Comparison of ENCODE assay signal across 1 cellular context in the genomic region with DNA sequence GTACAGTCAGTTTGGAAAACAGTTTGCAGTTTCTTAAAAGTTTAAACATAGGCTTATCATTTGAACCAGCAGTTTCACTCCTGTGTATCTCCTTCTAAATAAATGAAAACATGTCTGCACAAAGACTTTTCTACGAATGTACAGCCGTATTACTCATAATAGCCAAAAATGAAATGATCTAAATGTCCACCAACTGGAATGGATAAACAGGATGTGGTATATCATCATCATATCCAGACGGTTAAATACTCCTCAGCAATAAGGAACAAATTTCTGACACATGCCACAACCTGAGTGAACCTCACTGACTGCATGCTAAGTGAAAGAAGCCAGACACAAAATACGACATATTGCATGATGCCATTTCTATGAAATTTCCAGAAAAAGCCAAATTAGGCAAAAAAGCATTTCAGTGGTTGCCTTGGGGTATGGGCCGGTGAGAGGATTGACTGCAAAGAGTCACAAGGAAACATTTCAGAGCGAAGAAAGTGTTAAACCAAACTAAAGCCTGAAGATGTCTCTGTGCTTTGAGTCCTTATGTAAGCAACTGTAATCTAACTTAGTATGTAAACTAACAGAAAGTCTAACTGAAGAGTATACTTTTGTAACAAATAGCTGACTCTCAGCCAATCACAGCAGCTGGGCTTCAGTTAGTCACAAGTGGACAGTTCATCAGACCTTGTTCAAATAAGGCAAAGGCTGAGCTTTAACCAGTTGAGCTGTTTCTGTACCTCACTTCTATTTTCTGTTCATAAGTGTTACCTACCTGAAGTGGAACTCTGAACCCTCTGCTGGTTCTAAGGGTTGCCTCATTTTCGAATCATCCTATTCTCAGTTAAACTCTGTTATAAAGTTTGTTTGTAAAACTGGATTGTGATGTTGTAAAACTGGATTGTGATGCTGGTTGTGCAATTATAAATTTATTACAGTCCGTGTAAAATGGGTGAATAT.
TF ChIP-seq lines count a peak whose summit lies in the region.

No MANE protein-coding gene starts in this region.

TF ChIP-seq in HepG2, 621 proteins besides CTCF, POLR2A, EP300 and RAD21 (continued from another document and continues in another):
- peak; percentile 29; the same call in 1 of the 2 replicates for TF ChIP-seq ERF (CRISPR knock-in tag; IDR thresholded peaks at IDR 0.05)
- TF ChIP-seq ZNF143 (CRISPR knock-in tag; IDR thresholded peaks at IDR 0.05), result no peak
- no peak for TF ChIP-seq ZNF441 (CRISPR knock-in tag; IDR thresholded peaks at IDR 0.05; ENCODE audit: borderline replicate concordance)
- no peak for TF ChIP-seq DNMT3B (CRISPR knock-in tag; conservative IDR thresholded peaks at IDR 0.05)
- TF ChIP-seq, protein P1, sequence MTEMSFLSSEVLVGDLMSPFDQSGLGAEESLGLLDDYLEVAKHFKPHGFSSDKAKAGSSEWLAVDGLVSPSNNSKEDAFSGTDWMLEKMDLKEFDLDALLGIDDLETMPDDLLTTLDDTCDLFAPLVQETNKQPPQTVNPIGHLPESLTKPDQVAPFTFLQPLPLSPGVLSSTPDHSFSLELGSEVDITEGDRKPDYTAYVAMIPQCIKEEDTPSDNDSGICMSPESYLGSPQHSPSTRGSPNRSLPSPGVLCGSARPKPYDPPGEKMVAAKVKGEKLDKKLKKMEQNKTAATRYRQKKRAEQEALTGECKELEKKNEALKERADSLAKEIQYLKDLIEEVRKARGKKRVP (CRISPR knock-in tag; IDR thresholded peaks at IDR 0.05), result peak in 1 of 2 experiments; percentile 42; a peak in 1 of 4 replicates
- no peak for TF ChIP-seq ZFP36L2 (CRISPR knock-in tag; IDR thresholded peaks at IDR 0.05)
- TF ChIP-seq ZNF546 (CRISPR knock-in tag; conservative IDR thresholded peaks at IDR 0.05), result no peak
- no peak; the same call in 1 of the 2 replicates for TF ChIP-seq ZNF747 (CRISPR knock-in tag; IDR thresholded peaks at IDR 0.05; ENCODE audit: borderline replicate concordance)
- TF ChIP-seq, protein P2, sequence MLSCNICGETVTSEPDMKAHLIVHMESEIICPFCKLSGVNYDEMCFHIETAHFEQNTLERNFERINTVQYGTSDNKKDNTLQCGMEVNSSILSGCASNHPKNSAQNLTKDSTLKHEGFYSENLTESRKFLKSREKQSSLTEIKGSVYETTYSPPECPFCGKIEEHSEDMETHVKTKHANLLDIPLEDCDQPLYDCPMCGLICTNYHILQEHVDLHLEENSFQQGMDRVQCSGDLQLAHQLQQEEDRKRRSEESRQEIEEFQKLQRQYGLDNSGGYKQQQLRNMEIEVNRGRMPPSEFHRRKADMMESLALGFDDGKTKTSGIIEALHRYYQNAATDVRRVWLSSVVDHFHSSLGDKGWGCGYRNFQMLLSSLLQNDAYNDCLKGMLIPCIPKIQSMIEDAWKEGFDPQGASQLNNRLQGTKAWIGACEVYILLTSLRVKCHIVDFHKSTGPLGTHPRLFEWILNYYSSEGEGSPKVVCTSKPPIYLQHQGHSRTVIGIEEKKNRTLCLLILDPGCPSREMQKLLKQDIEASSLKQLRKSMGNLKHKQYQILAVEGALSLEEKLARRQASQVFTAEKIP (CRISPR knock-in tag; IDR thresholded peaks at IDR 0.05; ENCODE audit: borderline replicate concordance), result no peak
- TF ChIP-seq MIER2 (CRISPR knock-in tag; IDR thresholded peaks at IDR 0.05), result peak; percentile 31; the same call in 1 of the 2 replicates
- TF ChIP-seq, protein P3, sequence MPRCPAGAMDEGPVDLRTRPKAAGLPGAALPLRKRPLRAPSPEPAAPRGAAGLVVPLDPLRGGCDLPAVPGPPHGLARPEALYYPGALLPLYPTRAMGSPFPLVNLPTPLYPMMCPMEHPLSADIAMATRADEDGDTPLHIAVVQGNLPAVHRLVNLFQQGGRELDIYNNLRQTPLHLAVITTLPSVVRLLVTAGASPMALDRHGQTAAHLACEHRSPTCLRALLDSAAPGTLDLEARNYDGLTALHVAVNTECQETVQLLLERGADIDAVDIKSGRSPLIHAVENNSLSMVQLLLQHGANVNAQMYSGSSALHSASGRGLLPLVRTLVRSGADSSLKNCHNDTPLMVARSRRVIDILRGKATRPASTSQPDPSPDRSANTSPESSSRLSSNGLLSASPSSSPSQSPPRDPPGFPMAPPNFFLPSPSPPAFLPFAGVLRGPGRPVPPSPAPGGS (CRISPR knock-in tag; IDR thresholded peaks at IDR 0.05), result no peak
- TF ChIP-seq, protein P4, sequence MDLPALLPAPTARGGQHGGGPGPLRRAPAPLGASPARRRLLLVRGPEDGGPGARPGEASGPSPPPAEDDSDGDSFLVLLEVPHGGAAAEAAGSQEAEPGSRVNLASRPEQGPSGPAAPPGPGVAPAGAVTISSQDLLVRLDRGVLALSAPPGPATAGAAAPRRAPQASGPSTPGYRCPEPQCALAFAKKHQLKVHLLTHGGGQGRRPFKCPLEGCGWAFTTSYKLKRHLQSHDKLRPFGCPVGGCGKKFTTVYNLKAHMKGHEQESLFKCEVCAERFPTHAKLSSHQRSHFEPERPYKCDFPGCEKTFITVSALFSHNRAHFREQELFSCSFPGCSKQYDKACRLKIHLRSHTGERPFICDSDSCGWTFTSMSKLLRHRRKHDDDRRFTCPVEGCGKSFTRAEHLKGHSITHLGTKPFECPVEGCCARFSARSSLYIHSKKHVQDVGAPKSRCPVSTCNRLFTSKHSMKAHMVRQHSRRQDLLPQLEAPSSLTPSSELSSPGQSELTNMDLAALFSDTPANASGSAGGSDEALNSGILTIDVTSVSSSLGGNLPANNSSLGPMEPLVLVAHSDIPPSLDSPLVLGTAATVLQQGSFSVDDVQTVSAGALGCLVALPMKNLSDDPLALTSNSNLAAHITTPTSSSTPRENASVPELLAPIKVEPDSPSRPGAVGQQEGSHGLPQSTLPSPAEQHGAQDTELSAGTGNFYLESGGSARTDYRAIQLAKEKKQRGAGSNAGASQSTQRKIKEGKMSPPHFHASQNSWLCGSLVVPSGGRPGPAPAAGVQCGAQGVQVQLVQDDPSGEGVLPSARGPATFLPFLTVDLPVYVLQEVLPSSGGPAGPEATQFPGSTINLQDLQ (CRISPR knock-in tag; IDR thresholded peaks at IDR 0.05), result no peak
- no peak for TF ChIP-seq ZNF550 (CRISPR knock-in tag; IDR thresholded peaks at IDR 0.05; ENCODE audit: borderline replicate concordance)
- peak; percentile 68; the same call in 1 of the 2 replicates for TF ChIP-seq CEBPB (IDR thresholded peaks at IDR 0.05; ENCODE audit: borderline replicate concordance, low read depth, low read length)
- TF ChIP-seq NRL (CRISPR knock-in tag; IDR thresholded peaks at IDR 0.05; ENCODE audit: borderline replicate concordance), result no peak
- TF ChIP-seq, protein P5, sequence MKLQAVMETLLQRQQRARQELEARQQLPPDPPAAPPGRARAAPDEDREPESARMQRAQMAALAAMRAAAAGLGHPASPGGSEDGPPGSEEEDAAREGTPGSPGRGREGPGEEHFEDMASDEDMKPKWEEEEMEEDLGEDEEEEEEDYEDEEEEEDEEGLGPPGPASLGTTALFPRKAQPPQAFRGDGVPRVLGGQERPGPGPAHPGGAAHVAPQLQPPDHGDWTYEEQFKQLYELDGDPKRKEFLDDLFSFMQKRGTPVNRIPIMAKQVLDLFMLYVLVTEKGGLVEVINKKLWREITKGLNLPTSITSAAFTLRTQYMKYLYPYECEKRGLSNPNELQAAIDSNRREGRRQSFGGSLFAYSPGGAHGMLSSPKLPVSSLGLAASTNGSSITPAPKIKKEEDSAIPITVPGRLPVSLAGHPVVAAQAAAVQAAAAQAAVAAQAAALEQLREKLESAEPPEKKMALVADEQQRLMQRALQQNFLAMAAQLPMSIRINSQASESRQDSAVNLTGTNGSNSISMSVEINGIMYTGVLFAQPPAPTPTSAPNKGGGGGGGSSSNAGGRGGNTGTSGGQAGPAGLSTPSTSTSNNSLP (IDR thresholded peaks at IDR 0.05; ENCODE audit: low read depth, low read length), result peak; percentile 51; the same call in 1 of the 2 replicates
- no peak for TF ChIP-seq NFE2L2 (IDR thresholded peaks at IDR 0.05; ENCODE audit: low read length)
- TF ChIP-seq, protein P6, sequence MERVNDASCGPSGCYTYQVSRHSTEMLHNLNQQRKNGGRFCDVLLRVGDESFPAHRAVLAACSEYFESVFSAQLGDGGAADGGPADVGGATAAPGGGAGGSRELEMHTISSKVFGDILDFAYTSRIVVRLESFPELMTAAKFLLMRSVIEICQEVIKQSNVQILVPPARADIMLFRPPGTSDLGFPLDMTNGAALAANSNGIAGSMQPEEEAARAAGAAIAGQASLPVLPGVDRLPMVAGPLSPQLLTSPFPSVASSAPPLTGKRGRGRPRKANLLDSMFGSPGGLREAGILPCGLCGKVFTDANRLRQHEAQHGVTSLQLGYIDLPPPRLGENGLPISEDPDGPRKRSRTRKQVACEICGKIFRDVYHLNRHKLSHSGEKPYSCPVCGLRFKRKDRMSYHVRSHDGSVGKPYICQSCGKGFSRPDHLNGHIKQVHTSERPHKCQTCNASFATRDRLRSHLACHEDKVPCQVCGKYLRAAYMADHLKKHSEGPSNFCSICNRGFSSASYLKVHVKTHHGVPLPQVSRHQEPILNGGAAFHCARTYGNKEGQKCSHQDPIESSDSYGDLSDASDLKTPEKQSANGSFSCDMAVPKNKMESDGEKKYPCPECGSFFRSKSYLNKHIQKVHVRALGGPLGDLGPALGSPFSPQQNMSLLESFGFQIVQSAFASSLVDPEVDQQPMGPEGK (CRISPR knock-in tag; IDR thresholded peaks at IDR 0.05), result 0 out of 2 replicates have a peak, but pooled peaks have one; percentile 11
- no peak for TF ChIP-seq ADNP (CRISPR knock-in tag; IDR thresholded peaks at IDR 0.05)
- no peak for TF ChIP-seq HMG20B (CRISPR knock-in tag; conservative IDR thresholded peaks at IDR 0.05)
- TF ChIP-seq, protein P7, sequence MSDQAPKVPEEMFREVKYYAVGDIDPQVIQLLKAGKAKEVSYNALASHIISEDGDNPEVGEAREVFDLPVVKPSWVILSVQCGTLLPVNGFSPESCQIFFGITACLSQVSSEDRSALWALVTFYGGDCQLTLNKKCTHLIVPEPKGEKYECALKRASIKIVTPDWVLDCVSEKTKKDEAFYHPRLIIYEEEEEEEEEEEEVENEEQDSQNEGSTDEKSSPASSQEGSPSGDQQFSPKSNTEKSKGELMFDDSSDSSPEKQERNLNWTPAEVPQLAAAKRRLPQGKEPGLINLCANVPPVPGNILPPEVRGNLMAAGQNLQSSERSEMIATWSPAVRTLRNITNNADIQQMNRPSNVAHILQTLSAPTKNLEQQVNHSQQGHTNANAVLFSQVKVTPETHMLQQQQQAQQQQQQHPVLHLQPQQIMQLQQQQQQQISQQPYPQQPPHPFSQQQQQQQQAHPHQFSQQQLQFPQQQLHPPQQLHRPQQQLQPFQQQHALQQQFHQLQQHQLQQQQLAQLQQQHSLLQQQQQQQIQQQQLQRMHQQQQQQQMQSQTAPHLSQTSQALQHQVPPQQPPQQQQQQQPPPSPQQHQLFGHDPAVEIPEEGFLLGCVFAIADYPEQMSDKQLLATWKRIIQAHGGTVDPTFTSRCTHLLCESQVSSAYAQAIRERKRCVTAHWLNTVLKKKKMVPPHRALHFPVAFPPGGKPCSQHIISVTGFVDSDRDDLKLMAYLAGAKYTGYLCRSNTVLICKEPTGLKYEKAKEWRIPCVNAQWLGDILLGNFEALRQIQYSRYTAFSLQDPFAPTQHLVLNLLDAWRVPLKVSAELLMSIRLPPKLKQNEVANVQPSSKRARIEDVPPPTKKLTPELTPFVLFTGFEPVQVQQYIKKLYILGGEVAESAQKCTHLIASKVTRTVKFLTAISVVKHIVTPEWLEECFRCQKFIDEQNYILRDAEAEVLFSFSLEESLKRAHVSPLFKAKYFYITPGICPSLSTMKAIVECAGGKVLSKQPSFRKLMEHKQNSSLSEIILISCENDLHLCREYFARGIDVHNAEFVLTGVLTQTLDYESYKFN (CRISPR knock-in tag; conservative IDR thresholded peaks at IDR 0.05), result peak; percentile 91
- TF ChIP-seq ZKSCAN1 (IDR thresholded peaks at IDR 0.05; ENCODE audit: low read length), result no peak
- no peak for TF ChIP-seq ZNF333 (CRISPR knock-in tag; IDR thresholded peaks at IDR 0.05; ENCODE audit: borderline replicate concordance)
- TF ChIP-seq, protein P8, sequence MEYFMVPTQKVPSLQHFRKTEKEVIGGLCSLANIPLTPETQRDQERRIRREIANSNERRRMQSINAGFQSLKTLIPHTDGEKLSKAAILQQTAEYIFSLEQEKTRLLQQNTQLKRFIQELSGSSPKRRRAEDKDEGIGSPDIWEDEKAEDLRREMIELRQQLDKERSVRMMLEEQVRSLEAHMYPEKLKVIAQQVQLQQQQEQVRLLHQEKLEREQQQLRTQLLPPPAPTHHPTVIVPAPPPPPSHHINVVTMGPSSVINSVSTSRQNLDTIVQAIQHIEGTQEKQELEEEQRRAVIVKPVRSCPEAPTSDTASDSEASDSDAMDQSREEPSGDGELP (IDR thresholded peaks at IDR 0.05; ENCODE audit: borderline replicate concordance, low read depth), result no peak
- TF ChIP-seq, protein P9, sequence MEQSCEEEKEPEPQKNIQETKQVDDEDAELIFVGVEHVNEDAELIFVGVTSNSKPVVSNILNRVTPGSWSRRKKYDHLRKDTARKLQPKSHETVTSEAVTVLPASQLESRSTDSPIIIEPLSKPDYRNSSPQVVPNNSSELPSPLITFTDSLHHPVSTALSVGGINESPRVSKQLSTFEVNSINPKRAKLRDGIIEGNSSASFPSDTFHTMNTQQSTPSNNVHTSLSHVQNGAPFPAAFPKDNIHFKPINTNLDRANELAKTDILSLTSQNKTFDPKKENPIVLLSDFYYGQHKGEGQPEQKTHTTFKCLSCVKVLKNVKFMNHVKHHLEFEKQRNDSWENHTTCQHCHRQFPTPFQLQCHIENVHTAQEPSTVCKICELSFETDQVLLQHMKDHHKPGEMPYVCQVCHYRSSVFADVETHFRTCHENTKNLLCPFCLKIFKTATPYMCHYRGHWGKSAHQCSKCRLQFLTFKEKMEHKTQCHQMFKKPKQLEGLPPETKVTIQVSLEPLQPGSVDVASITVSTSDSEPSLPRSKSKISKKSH (CRISPR knock-in tag; IDR thresholded peaks at IDR 0.05; ENCODE audit: borderline replicate concordance), result no peak
- TF ChIP-seq ZNF569 (CRISPR knock-in tag; IDR thresholded peaks at IDR 0.05; ENCODE audit: borderline replicate concordance), result no peak
- TF ChIP-seq ZNF577 (CRISPR knock-in tag; IDR thresholded peaks at IDR 0.05; ENCODE audit: borderline replicate concordance, low read depth), result no peak
- TF ChIP-seq, protein P10, sequence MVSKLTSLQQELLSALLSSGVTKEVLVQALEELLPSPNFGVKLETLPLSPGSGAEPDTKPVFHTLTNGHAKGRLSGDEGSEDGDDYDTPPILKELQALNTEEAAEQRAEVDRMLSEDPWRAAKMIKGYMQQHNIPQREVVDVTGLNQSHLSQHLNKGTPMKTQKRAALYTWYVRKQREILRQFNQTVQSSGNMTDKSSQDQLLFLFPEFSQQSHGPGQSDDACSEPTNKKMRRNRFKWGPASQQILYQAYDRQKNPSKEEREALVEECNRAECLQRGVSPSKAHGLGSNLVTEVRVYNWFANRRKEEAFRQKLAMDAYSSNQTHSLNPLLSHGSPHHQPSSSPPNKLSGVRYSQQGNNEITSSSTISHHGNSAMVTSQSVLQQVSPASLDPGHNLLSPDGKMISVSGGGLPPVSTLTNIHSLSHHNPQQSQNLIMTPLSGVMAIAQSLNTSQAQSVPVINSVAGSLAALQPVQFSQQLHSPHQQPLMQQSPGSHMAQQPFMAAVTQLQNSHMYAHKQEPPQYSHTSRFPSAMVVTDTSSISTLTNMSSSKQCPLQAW (CRISPR knock-in tag; IDR thresholded peaks at IDR 0.05), result 0 out of 2 replicates have a peak, but pooled peaks have one; percentile 43
- TF ChIP-seq SNRNP70 (IDR thresholded peaks at IDR 0.05; ENCODE audit: low read depth, low read length), result no peak
- TF ChIP-seq ZFP36 (IDR thresholded peaks at IDR 0.05; ENCODE audit: borderline replicate concordance, low read depth, low read length, partially characterized antibody), result peak; percentile 14
